Comparison of ENCODE assay signal across 16 cellular contexts in genomic region chr19:18422530-18423191, GRCh38. TPM values are rescaled to one million over a fixed set of nuclear protein-coding genes. Genes with fewer than 3 reads are reported as not detected.
DNase-seq lines count a peak whose midpoint lies in the region; ATAC-seq and TF ChIP-seq lines count a peak whose summit lies in the region.
"Had no signal": no experiment of that assay in that cellular context is flagged by ENCODE, and none has a peak within 500 bp of the region (broad histone marks: within the 10 kb centered on the region; RNA-seq: fewer than 3 reads in every experiment).

No MANE protein-coding gene starts in this region.

- H3K4me1 ChIP-seq in right cardiac atrium (ENCODE audit: control insufficient read depth, insufficient read depth, low read length) (peaks cover 21% of the 10 kb centered on the region), endodermal cell (ENCODE audit: control insufficient read depth, insufficient read depth, low read length) (no peaks in the 10 kb centered on the region), transverse colon (peaks cover 28 to 68% (median 50%) of the 10 kb centered on the region in 4 donors)

- no peak overlapping the region for H3K4me3 ChIP-seq in right cardiac atrium (ENCODE audit: low read length)
- no peak overlapping the region for H3K4me3 ChIP-seq in endodermal cell (ENCODE audit: low read length)
- H3K4me3 ChIP-seq in transverse colon, result no peak overlapping the region
- H3K4me3 ChIP-seq: gastrocnemius medialis, GM23338, left lung, psoas muscle, thyroid gland had no signal

- H3K9ac ChIP-seq in endodermal cell (ENCODE audit: extremely low read depth, low read length, poor library complexity, severe bottlenecking), result no peak overlapping the region
- H3K9ac ChIP-seq: KMS-11 had no signal

- peaks cover 70% of the 10 kb centered on the region for H3K4me1 Mint-ChIP-seq in activated CD4-positive, alpha-beta memory T cell treated with anti-CD3 and anti-CD28 coated beads for 36 hours (ENCODE audit: low read depth)
- H3K4me1 Mint-ChIP-seq in endodermal cell, result peaks cover 10% of the 10 kb centered on the region

- intact Hi-C loops in right cardiac atrium (cut with DNase I) (no loop called here), Right ventricle myocardium inferior (cut with DNase I) (no loop called here), transverse colon (cut with DNase I; ENCODE audit: low total_unique reads) (no loop called here)
- intact Hi-C loops in activated CD4-positive, alpha-beta memory T cell treated with anti-CD3 and anti-CD28 coated beads for 36 hours (cut with micrococcal nuclease), result no loop called here

- H3K27me3 Mint-ChIP-seq in activated CD4-positive, alpha-beta memory T cell treated with anti-CD3 and anti-CD28 coated beads for 36 hours, result peaks cover 7% of the 10 kb centered on the region
- H3K27me3 Mint-ChIP-seq in endodermal cell (ENCODE audit: insufficient read depth), result peaks cover 57% of the 10 kb centered on the region

- H3K9me3 ChIP-seq in right cardiac atrium (ENCODE audit: control insufficient read depth, low read length), result no peaks in the 10 kb centered on the region
- no peaks in the 10 kb centered on the region for H3K9me3 ChIP-seq in endodermal cell (ENCODE audit: control insufficient read depth, low read length)
- H3K9me3 ChIP-seq in transverse colon, result no peaks in the 10 kb centered on the region
- H3K9me3 ChIP-seq: BE2C, gastrocnemius medialis, left lung, psoas muscle, thyroid gland had no signal

- H3K27ac ChIP-seq in right cardiac atrium (ENCODE audit: low read length) (no peak overlapping the region), endodermal cell (ENCODE audit: low read depth, low read length) (peak overlapping the region; percentile 10), transverse colon (peak overlapping the region in 3 of 4 donors; percentile 5 to 52 (median 10))
- H3K27ac ChIP-seq: KMS-11, left lung, psoas muscle, thyroid gland had no signal

- no peak for TF ChIP-seq CTCF in endodermal cell (conservative IDR thresholded peaks at IDR 0.05)
- no peak for TF ChIP-seq CTCF in transverse colon (IDR thresholded peaks at IDR 0.05)
- no peak for TF ChIP-seq CTCF in GM10266 (IDR thresholded peaks at IDR 0.05; ENCODE audit: control insufficient read depth, insufficient read depth, low read depth, missing control alignments)

- no peaks in the 10 kb centered on the region for H3K27me3 ChIP-seq in right cardiac atrium (ENCODE audit: control insufficient read depth, insufficient read depth)
- H3K27me3 ChIP-seq in endodermal cell (ENCODE audit: control insufficient read depth, insufficient read depth, low read length, poor library complexity, severe bottlenecking), result peaks cover 10% of the 10 kb centered on the region
- peaks cover 4% of the 10 kb centered on the region for H3K27me3 ChIP-seq in transverse colon
- H3K27me3 ChIP-seq: BE2C, thyroid gland had no signal

- POLR2A ChIA-PET in activated CD4-positive, alpha-beta memory T cell treated with anti-CD3 and anti-CD28 coated beads for 36 hours (lab: Charles Lee), result interaction anchor here (0.7 to 1.5 kb wide), 2 partner anchors 9 to 12 kb away, joined by 3 to 4 read pairs; no protein-coding TSS in a partner anchor

- TF ChIP-seq POLR2A in transverse colon (IDR thresholded peaks at IDR 0.05), result no peak

- no peak for TF ChIP-seq EP300 in transverse colon (IDR thresholded peaks at IDR 0.05; ENCODE audit: low read depth)

- peaks cover 1% of the 10 kb centered on the region for H3K36me3 Mint-ChIP-seq in activated CD4-positive, alpha-beta memory T cell treated with anti-CD3 and anti-CD28 coated beads for 36 hours
- H3K36me3 Mint-ChIP-seq in endodermal cell (ENCODE audit: low read depth), result no peaks in the 10 kb centered on the region

- peak overlapping the region; percentile 96 for H3K4me3 Mint-ChIP-seq in activated CD4-positive, alpha-beta memory T cell treated with anti-CD3 and anti-CD28 coated beads for 36 hours
- H3K4me3 Mint-ChIP-seq in endodermal cell, result no peak overlapping the region
- H3K4me3 Mint-ChIP-seq: GM23338 had no signal

- H3K27ac Mint-ChIP-seq in activated CD4-positive, alpha-beta memory T cell treated with anti-CD3 and anti-CD28 coated beads for 36 hours, result peak overlapping the region; percentile 87
- no peak overlapping the region for H3K27ac Mint-ChIP-seq in endodermal cell
- H3K27ac Mint-ChIP-seq: GM23338 had no signal

- 68% methylated on average over 14 of the region's 14 CpGs for WGBS in right cardiac atrium
- 94 to 97% methylated on average over 12 to 14 of the region's 14 CpGs for WGBS in endodermal cell (ENCODE audit: insufficient coverage in 1 of 2, insufficient read length in 1 of 2), 2 experiments
- 70% methylated on average over 14 of the region's 14 CpGs; no CpG with 5 or more reads in 1 of the 2 donors for WGBS in transverse colon (ENCODE audit: low coverage in 1 of 2), 2 donors

- CTCF ChIA-PET in activated CD4-positive, alpha-beta memory T cell treated with anti-CD3 and anti-CD28 coated beads for 36 hours (lab: Charles Lee), result interaction anchor here (1.0 to 4.2 kb wide), 5 partner anchors 9 to 171 kb away, joined by 3 to 17 read pairs (median 3); no protein-coding TSS in a partner anchor

- no peaks in the 10 kb centered on the region for H3K9me3 Mint-ChIP-seq in activated CD4-positive, alpha-beta memory T cell treated with anti-CD3 and anti-CD28 coated beads for 36 hours
- no peaks in the 10 kb centered on the region for H3K9me3 Mint-ChIP-seq in endodermal cell
- H3K9me3 Mint-ChIP-seq: GM23338 had no signal

- in situ Hi-C loops in transverse colon (cut with MboI; ENCODE audit: low pct_ligation_motif_present in 1 of 4, low pct_unique_long_range_greater_than_20kb in 1 of 4, low sequenced_read_pairs in 3 of 4), result loop anchor here in 1 of 4 donors (25.0 kb wide), 1 partner anchor 160 kb away; the partner anchor contains the start of gene IQCN

- ATAC-seq in right cardiac atrium (no peak), Right ventricle myocardium inferior (no peak), left lobe of liver (no peak)
- ATAC-seq: gastrocnemius medialis, GM23338, left lung, psoas muscle had no signal

- no peaks in the 10 kb centered on the region for H3K36me3 ChIP-seq in endodermal cell (ENCODE audit: control insufficient read depth, insufficient read depth, low read length)
- no peaks in the 10 kb centered on the region for H3K36me3 ChIP-seq in transverse colon
- H3K36me3 ChIP-seq: gastrocnemius medialis, left lung, thyroid gland had no signal

- DNase-seq in right cardiac atrium (peak in 2 of 3 donors; percentile 40 to 44), Right ventricle myocardium inferior (ENCODE audit: missing footprints) (no peak), endodermal cell (no peak), transverse colon (no peak), GM10266 (ENCODE audit: extremely low spot score) (no peak), HuH-7 (ENCODE audit: low spot score) (no peak), left lobe of liver (ENCODE audit: low spot score) (no peak)
- peak; percentile 52 for DNase-seq in activated CD4-positive, alpha-beta memory T cell treated with anti-CD3 and anti-CD28 coated beads for 36 hours
- DNase-seq: BE2C, dermis blood vessel endothelial cell, gastrocnemius medialis, psoas muscle, thyroid gland had no signal

RNA-seq across cellular contexts. Expression of gene SSBP4, which starts 3.5 kb away (rescaled TPM):
- total RNA-seq in right cardiac atrium, result 10 to 100 TPM; 32.7 to 40.0 (median 37.8) TPM
- polyA plus RNA-seq in right cardiac atrium, result 36.2 TPM
- total RNA-seq in Right ventricle myocardium inferior, result 36.2 TPM
- total RNA-seq in activated CD4-positive, alpha-beta memory T cell treated with anti-CD3 and anti-CD28 coated beads for 36 hours, result 100 to 1,000 TPM in 1 of 2 experiments, 10 to 100 TPM in 1; 97.9 to 102 TPM
- total RNA-seq in endodermal cell, result 10 to 100 TPM; 35.9 to 43.5 TPM
- polyA plus RNA-seq in endodermal cell (2013, experiment 1 of 2), result 154 TPM
- 157 TPM for polyA plus RNA-seq in endodermal cell (2013, experiment 2 of 2)
- total RNA-seq in transverse colon, result 10 to 100 TPM in 3 of 4 donors, 1 to 10 TPM in 1; 9.4 to 40.4 (median 32.2) TPM
- 18.4 TPM for total RNA-seq in left lobe of liver

RNA-seq across cellular contexts. Expression of gene ISYNA1, which starts 15.3 kb away (rescaled TPM):
- total RNA-seq in right cardiac atrium (10 to 100 TPM; 36.9 to 55.4 (median 45.3) TPM), Right ventricle myocardium inferior (26.0 TPM), endodermal cell (100 to 1,000 TPM; 156 to 212 TPM), transverse colon (10 to 100 TPM in 2 of 4 donors, 1 to 10 TPM in 2; 3.0 to 15.1 (median 8.8) TPM), left lobe of liver (10.2 TPM)
- 50.7 TPM for polyA plus RNA-seq in right cardiac atrium
- total RNA-seq in activated CD4-positive, alpha-beta memory T cell treated with anti-CD3 and anti-CD28 coated beads for 36 hours, result 10 to 100 TPM; 19.3 to 20.0 TPM
- 502 TPM for polyA plus RNA-seq in endodermal cell (2013, experiment 1 of 2)
- polyA plus RNA-seq in endodermal cell (2013, experiment 2 of 2), result 458 TPM

RNA-seq across cellular contexts. Expression of gene LRRC25, which starts 25.2 kb away (rescaled TPM):
- total RNA-seq in right cardiac atrium, result 1 to 10 TPM; 3.1 to 4.3 (median 3.7) TPM
- polyA plus RNA-seq in right cardiac atrium, result 1.5 TPM
- total RNA-seq in Right ventricle myocardium inferior, result 5.0 TPM
- not detected for total RNA-seq in activated CD4-positive, alpha-beta memory T cell treated with anti-CD3 and anti-CD28 coated beads for 36 hours
- not detected for total RNA-seq in endodermal cell
- polyA plus RNA-seq in endodermal cell (2013, experiment 1 of 2), result 0.21 TPM
- polyA plus RNA-seq in endodermal cell (2013, experiment 2 of 2), result 0.21 TPM
- total RNA-seq in transverse colon, result 1 to 10 TPM in 3 of 4 donors, not detected in 1; 3.3 to 4.9 (median 4.1) TPM
- total RNA-seq in left lobe of liver, result 2.2 TPM
- total RNA-seq: dermis blood vessel endothelial cell had no signal

RNA-seq across cellular contexts. Expression of gene GDF15, which starts 36.7 kb away (rescaled TPM):
- total RNA-seq in right cardiac atrium, result under 1 TPM in 3 of 4 donors, not detected in 1; 0.50 to 0.60 (median 0.53) TPM
- 0.25 TPM for polyA plus RNA-seq in right cardiac atrium
- total RNA-seq in Right ventricle myocardium inferior, result 0.46 TPM
- total RNA-seq in activated CD4-positive, alpha-beta memory T cell treated with anti-CD3 and anti-CD28 coated beads for 36 hours, result not detected
- total RNA-seq in endodermal cell, result 1 to 10 TPM in 1 of 2 donors, under 1 TPM in 1; 0.90 to 2.2 TPM
- 15.5 TPM for polyA plus RNA-seq in endodermal cell (2013, experiment 1 of 2)
- polyA plus RNA-seq in endodermal cell (2013, experiment 2 of 2), result 18.2 TPM
- 10 to 100 TPM; 36.3 to 77.0 (median 58.9) TPM for total RNA-seq in transverse colon
- total RNA-seq in left lobe of liver, result 3.2 TPM

Comparison
In these comparisons a context has a peak if more than half of its experiments do, and no peak if none do; other contexts are left out.
1. DNase-seq: peak in right cardiac atrium (2 of 3) and activated CD4-positive, alpha-beta memory T cell treated with anti-CD3 and anti-CD28 coated beads for 36 hours (single experiment); none in Right ventricle myocardium inferior (single experiment), endodermal cell (single experiment), transverse colon (single experiment), GM10266 (single experiment), HuH-7 (single experiment) and left lobe of liver (single experiment).